19 cellular contexts compared by ENCODE assay signal in the genomic region with DNA sequence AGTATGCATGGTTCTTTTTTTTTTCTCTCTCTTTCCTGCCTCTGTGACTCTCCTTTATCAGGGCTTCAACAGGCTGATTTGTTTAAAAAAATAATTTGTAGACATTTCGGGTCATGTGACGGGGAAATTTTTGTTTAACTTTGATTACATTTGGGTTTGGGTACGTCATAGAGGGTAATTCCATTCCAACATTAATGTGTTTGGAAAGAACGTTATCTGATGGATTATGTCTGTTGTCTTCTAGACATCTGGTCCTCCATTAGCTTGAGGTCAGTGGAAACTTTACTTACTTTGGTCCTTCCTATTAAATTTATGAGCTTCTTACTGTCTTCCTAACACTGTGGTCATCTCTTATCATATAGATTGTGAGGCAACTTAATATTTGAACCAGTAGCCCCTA.
DNase-seq lines count a peak whose midpoint lies in the region; ATAC-seq, FAIRE-seq and TF ChIP-seq lines count a peak whose summit lies in the region.
"Had no signal": no experiment of that assay in that cellular context is flagged by ENCODE, and none has a peak within 500 bp of the region (broad histone marks: within the 10 kb centered on the region; RNA-seq: fewer than 3 reads in every experiment).

No MANE protein-coding gene starts in this region.

- no peaks in the 10 kb centered on the region for H3K4me1 ChIP-seq in mesendoderm (ENCODE audit: control insufficient read depth, low read depth, low read length)
- H3K4me1 ChIP-seq: BLaER1 treated with 17β-estradiol and CSF1 and Interleukin-3, amounts not matched to agents 10 nM and 100 nM had no signal

- peaks cover 30% of the 10 kb centered on the region for H3K4me1 Mint-ChIP-seq in WTC11

- H3K79me1 ChIP-seq in mesendoderm (ENCODE audit: low read length) = no peaks in the 10 kb centered on the region

- no peaks in the 10 kb centered on the region for H3K79me2 ChIP-seq in mesendoderm (ENCODE audit: control insufficient read depth, insufficient read depth, low read length)

- H3K27ac Mint-ChIP-seq in WTC11 = 0 out of 2 replicates have a peak overlapping the region, but pooled peaks have one; percentile 9
- H3K27ac Mint-ChIP-seq: HFFc6 had no signal

- H2AK5ac ChIP-seq in mesendoderm (ENCODE audit: low read length) = no peak overlapping the region

- POLR2A ChIA-PET in AG04450 (lab: Yijun Ruan, JAX) (interaction anchor here (1.0 kb wide), 1 partner anchor 81 kb away, joined by 3 read pairs; a partner anchor contains a TSS), WTC11 (lab: Charles Lee) (no interaction called here)

- no peak overlapping the region for H3K23ac ChIP-seq in mesendoderm (ENCODE audit: low read length)

- H3K4me2 ChIP-seq in mesendoderm (ENCODE audit: low read length) = no peak overlapping the region
- H3K4me2 ChIP-seq: BLaER1 treated with 17β-estradiol and CSF1 and Interleukin-3, amounts not matched to agents 10 nM and 100 nM had no signal

- H2BK15ac ChIP-seq in mesendoderm (replicated peaks; ENCODE audit: low read depth) = no peak overlapping the region

- H3K4me3 ChIP-seq in AG04450 (ENCODE audit: low read depth, low read length) = no peak overlapping the region
- H3K4me3 ChIP-seq in mesendoderm (ENCODE audit: low read length) = no peak overlapping the region
- H3K4me3 ChIP-seq: BLaER1 treated with 17β-estradiol and CSF1 and Interleukin-3, amounts not matched to agents 10 nM and 100 nM had no signal

- H3K36me3 ChIP-seq in mesendoderm (ENCODE audit: control insufficient read depth, insufficient read depth, low read length) = no peaks in the 10 kb centered on the region

- no peak overlapping the region for H4K8ac ChIP-seq in mesendoderm (ENCODE audit: low read depth, low read length)

- H4K5ac ChIP-seq in mesendoderm (ENCODE audit: low read length) = no peak overlapping the region

- no peak for TF ChIP-seq CTCF in AG04450 (IDR thresholded peaks at IDR 0.05; ENCODE audit: low read depth, low read length)
- no peak for TF ChIP-seq CTCF in WTC11 (IDR thresholded peaks at IDR 0.05)

- no peak overlapping the region for H2BK5ac ChIP-seq in mesendoderm (ENCODE audit: low read length)

- TF ChIP-seq POLR2A in H54 (IDR thresholded peaks at IDR 0.05; ENCODE audit: low read depth, low read length) = no peak

- DNase-seq in AG04450 (ENCODE audit: low read depth, low spot score) = peak; percentile 37
- DNase-seq in H54 (ENCODE audit: insufficient read length, low spot score) = no peak
- DNase-seq in WTC11 (ENCODE audit: low spot score) = no peak
- DNase-seq in iris pigment epithelial cell (ENCODE audit: low read depth) = peak; percentile 47
- DNase-seq in mesendoderm = no peak
- no peak for DNase-seq in posterior vena cava (ENCODE audit: low spot score)
- no peak for DNase-seq in NCI-H2227 (lab: John Stamatoyannopoulos, UW; ENCODE audit: unreplicated experiment)
- DNase-seq: CD8-positive, alpha-beta memory T cell; DMS79; HFFc6; NCI-H1048; NCI-H1436 treated with DMSO at 0.1 percent for 48 hours; NCI-H2029 had no signal

- FAIRE-seq in H54 (lab: Jason Lieb, UNC) = peak; percentile 58
- FAIRE-seq: D721Med, H1, HepG2, RCC 7860 had no signal

- ATAC-seq in WTC11 = no peak
- ATAC-seq: HepG2, Right ventricle myocardium inferior had no signal

- no peak overlapping the region for H3K4ac ChIP-seq in mesendoderm (ENCODE audit: low read depth, low read length)

- no peak overlapping the region for H3K56ac ChIP-seq in mesendoderm (ENCODE audit: low read length)

- H3K4me3 Mint-ChIP-seq in WTC11 = no peak overlapping the region
- H3K4me3 Mint-ChIP-seq: HFFc6 had no signal

- H3K27ac ChIP-seq in AG04450 (ENCODE audit: low read depth, low read length) = no peak overlapping the region
- H3K27ac ChIP-seq in mesendoderm (ENCODE audit: low read depth, low read length) = no peak overlapping the region
- H3K27ac ChIP-seq: BLaER1 treated with 17β-estradiol and CSF1 and Interleukin-3, amounts not matched to agents 10 nM and 100 nM had no signal

- H3K27me3 ChIP-seq in AG04450 (ENCODE audit: control insufficient read depth, insufficient read depth, low read length) (no peaks in the 10 kb centered on the region), mesendoderm (ENCODE audit: insufficient read depth, low read length, poor library complexity) (no peaks in the 10 kb centered on the region)
- H3K27me3 ChIP-seq: BLaER1 treated with 17β-estradiol and CSF1 and Interleukin-3, amounts not matched to agents 10 nM and 100 nM had no signal

- CTCF ChIA-PET in AG04450 (lab: Charles Lee) = interaction anchor here (1.9 to 3.5 kb wide), 2 partner anchors 155 to 531 kb away, joined by 4 to 12 read pairs; no protein-coding TSS in a partner anchor
- CTCF ChIA-PET in WTC11 (lab: Charles Lee) = interaction anchor here (1.4 kb wide), 1 partner anchor 51 kb away, joined by 3 read pairs; no protein-coding TSS in a partner anchor

- H3K9me3 ChIP-seq in AG04450 (ENCODE audit: control insufficient read depth, insufficient read depth, low read length) = no peaks in the 10 kb centered on the region

- H3K9me3 Mint-ChIP-seq in WTC11 = no peaks in the 10 kb centered on the region
- H3K9me3 Mint-ChIP-seq: CD8-positive, alpha-beta memory T cell; HFFc6 had no signal

- no peaks in the 10 kb centered on the region for H3K27me3 Mint-ChIP-seq in WTC11 (ENCODE audit: low read depth)
- H3K27me3 Mint-ChIP-seq: CD8-positive, alpha-beta memory T cell had no signal

- no peak overlapping the region for H3K18ac ChIP-seq in mesendoderm (ENCODE audit: low read length)

- intact Hi-C loops in posterior vena cava (cut with DNase I) = no loop called here

- no peak overlapping the region for H3K9ac ChIP-seq in mesendoderm (ENCODE audit: low read length)
- H3K9ac ChIP-seq: BLaER1 treated with 17β-estradiol and CSF1 and Interleukin-3, amounts not matched to agents 10 nM and 100 nM had no signal

- WGBS in mesendoderm (ENCODE audit: extremely low coverage, insufficient coverage, low lambda C conversion rate) = 100% methylated on average over 1 of the region's 4 CpGs

- H3K36me3 Mint-ChIP-seq in WTC11 = no peaks in the 10 kb centered on the region

- H2BK120ac ChIP-seq in mesendoderm (ENCODE audit: low read depth, low read length) = no peak overlapping the region

TF ChIP-seq in WTC11, 78 proteins besides CTCF, POLR2A, EP300 and RAD21 (continues in another document):
- TF ChIP-seq TP53 (CRISPR knock-in tag; IDR thresholded peaks at IDR 0.05) (no peak), GTF2I (CRISPR knock-in tag; conservative IDR thresholded peaks at IDR 0.05) (no peak), SMAD3 (CRISPR knock-in tag; IDR thresholded peaks at IDR 0.05; ENCODE audit: borderline replicate concordance) (no peak), RELA (CRISPR knock-in tag; IDR thresholded peaks at IDR 0.05; ENCODE audit: borderline replicate concordance) (no peak), CBFB (CRISPR knock-in tag; IDR thresholded peaks at IDR 0.05; ENCODE audit: low read depth) (no peak), ZNF121 (CRISPR knock-in tag; IDR thresholded peaks at IDR 0.05) (no peak)
- TF ChIP-seq, protein P1, sequence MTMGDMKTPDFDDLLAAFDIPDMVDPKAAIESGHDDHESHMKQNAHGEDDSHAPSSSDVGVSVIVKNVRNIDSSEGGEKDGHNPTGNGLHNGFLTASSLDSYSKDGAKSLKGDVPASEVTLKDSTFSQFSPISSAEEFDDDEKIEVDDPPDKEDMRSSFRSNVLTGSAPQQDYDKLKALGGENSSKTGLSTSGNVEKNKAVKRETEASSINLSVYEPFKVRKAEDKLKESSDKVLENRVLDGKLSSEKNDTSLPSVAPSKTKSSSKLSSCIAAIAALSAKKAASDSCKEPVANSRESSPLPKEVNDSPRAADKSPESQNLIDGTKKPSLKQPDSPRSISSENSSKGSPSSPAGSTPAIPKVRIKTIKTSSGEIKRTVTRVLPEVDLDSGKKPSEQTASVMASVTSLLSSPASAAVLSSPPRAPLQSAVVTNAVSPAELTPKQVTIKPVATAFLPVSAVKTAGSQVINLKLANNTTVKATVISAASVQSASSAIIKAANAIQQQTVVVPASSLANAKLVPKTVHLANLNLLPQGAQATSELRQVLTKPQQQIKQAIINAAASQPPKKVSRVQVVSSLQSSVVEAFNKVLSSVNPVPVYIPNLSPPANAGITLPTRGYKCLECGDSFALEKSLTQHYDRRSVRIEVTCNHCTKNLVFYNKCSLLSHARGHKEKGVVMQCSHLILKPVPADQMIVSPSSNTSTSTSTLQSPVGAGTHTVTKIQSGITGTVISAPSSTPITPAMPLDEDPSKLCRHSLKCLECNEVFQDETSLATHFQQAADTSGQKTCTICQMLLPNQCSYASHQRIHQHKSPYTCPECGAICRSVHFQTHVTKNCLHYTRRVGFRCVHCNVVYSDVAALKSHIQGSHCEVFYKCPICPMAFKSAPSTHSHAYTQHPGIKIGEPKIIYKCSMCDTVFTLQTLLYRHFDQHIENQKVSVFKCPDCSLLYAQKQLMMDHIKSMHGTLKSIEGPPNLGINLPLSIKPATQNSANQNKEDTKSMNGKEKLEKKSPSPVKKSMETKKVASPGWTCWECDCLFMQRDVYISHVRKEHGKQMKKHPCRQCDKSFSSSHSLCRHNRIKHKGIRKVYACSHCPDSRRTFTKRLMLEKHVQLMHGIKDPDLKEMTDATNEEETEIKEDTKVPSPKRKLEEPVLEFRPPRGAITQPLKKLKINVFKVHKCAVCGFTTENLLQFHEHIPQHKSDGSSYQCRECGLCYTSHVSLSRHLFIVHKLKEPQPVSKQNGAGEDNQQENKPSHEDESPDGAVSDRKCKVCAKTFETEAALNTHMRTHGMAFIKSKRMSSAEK (CRISPR knock-in tag; IDR thresholded peaks at IDR 0.05; ENCODE audit: borderline replicate concordance) = no peak
- TF ChIP-seq, protein P2, sequence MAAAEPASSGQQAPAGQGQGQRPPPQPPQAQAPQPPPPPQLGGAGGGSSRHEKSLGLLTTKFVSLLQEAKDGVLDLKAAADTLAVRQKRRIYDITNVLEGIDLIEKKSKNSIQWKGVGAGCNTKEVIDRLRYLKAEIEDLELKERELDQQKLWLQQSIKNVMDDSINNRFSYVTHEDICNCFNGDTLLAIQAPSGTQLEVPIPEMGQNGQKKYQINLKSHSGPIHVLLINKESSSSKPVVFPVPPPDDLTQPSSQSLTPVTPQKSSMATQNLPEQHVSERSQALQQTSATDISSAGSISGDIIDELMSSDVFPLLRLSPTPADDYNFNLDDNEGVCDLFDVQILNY (CRISPR knock-in tag; IDR thresholded peaks at IDR 0.05) = no peak
- TF ChIP-seq, protein P3, sequence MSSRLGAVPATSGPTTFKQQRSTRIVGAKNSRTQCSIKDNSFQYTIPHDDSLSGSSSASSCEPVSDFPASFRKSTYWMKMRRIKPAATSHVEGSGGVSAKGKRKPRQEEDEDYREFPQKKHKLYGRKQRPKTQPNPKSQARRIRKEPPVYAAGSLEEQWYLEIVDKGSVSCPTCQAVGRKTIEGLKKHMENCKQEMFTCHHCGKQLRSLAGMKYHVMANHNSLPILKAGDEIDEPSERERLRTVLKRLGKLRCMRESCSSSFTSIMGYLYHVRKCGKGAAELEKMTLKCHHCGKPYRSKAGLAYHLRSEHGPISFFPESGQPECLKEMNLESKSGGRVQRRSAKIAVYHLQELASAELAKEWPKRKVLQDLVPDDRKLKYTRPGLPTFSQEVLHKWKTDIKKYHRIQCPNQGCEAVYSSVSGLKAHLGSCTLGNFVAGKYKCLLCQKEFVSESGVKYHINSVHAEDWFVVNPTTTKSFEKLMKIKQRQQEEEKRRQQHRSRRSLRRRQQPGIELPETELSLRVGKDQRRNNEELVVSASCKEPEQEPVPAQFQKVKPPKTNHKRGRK (CRISPR knock-in tag; IDR thresholded peaks at IDR 0.05; ENCODE audit: borderline replicate concordance) = no peak

Comparison
In these comparisons a context has a peak if more than half of its experiments do, and no peak if none do; other contexts are left out.
1. DNase-seq: peak in AG04450 (single experiment) and iris pigment epithelial cell (single experiment); none in H54 (single experiment), WTC11 (single experiment), mesendoderm (single experiment), posterior vena cava (single experiment) and NCI-H2227 (single experiment).